Comparison of ENCODE assay signal across 3 cellular contexts in the genomic region with DNA sequence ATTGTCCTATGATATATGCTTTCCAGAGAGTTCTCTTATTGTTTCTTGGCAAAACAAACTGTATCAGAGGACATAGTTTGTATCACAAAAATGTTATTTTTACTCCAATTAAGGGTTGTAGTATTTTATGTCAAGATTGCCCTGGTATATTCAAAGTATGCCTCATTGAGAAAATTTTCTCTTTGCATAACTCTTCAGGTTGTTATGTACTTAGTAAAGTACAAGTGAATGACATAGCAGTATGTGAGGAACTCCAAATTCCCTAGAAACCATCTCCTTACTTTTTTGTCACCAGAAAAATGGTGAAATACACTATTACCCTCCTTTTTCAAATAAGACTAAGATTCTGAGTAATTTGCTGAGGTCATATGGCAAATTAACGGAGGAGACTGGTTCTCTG.
"Had no signal": no experiment of that assay in that cellular context is flagged by ENCODE, and none has a peak within 500 bp of the region (broad histone marks: within the 10 kb centered on the region; RNA-seq: fewer than 3 reads in every experiment).

No MANE protein-coding gene starts in this region.

- H3K4me3 ChIP-seq: GM12878 had no signal

- DNase-seq: GDM1, GF-D8 had no signal

- ATAC-seq: GM12878 had no signal
